In the genomic region with DNA sequence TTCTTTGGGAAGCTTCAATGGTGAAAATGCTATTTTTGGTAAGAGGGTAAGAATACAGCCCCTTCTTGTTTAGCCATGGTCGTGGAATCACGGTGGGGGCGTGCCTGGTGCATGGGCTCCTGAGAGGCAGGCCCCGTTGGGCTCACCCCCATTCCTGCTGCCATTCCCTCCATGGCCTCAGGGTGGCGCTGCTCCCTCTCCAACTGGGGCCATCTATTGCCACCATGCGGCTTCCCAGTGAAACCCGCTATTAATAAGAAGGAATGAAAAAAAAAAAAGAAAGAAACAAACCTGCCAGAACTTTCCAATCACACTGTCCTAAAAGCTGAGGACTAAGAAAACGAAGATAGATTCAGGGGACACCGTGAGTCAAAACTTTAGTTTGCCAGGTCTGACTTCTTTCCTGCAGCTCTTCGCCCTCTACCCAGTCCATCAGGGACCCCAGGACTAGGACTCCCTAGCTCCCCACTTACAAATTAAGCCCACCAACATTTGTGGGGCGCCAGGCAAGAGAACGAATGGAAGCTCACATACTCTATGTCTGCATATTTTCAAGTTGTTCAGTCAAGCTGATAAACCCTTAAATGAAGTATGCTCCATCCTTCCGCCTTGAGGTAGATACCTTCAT, we compare ENCODE assay signal across 8 cellular contexts. TPM values are rescaled to one million over a fixed set of nuclear protein-coding genes. Genes with fewer than 3 reads are reported as not detected.
A peak's percentile ranks its signal among the peaks of the same experiment; 100 is the strongest.
DNase-seq lines count a peak whose midpoint lies in the region; ATAC-seq and TF ChIP-seq lines count a peak whose summit lies in the region.

No MANE protein-coding gene starts in this region.

- H3K27me3 ChIP-seq in PC-9 (ENCODE audit: insufficient read depth, low read depth) (no peaks in the 10 kb centered on the region), neural cell (ENCODE audit: insufficient read depth, low read depth, low read length) (no peaks in the 10 kb centered on the region)

- H3F3A ChIP-seq in PC-9 (ENCODE audit: insufficient read depth, low read depth) (0 out of 2 replicates have a peak, but pooled peaks cover 4% of the 10 kb centered on the region), neural cell (ENCODE audit: insufficient read depth, low read length, poor library complexity, severe bottlenecking) (no peaks in the 10 kb centered on the region)

- no peak overlapping the region for H3K4me3 Mint-ChIP-seq in activated T-cell treated with anti-CD3 and anti-CD28 coated beads, Interleukin-2, amount 50 U/mL, for 24 hours
- H3K4me3 Mint-ChIP-seq in stimulated activated naive CD8-positive, alpha-beta T cell treated with anti-CD3 and anti-CD28 coated beads, Interleukin-15, amount 100 ng/mL, for 72 hours, result no peak overlapping the region

- H3K27ac ChIP-seq in PC-9 (no peak overlapping the region), neural cell (ENCODE audit: low read length) (no peak overlapping the region)

- H3K9ac ChIP-seq in neural cell (ENCODE audit: low read length), result no peak overlapping the region

- no peaks in the 10 kb centered on the region for H3K36me3 Mint-ChIP-seq in activated T-cell treated with anti-CD3 and anti-CD28 coated beads, Interleukin-2, amount 50 U/mL, for 24 hours (ENCODE audit: low read depth)

- H3K27ac Mint-ChIP-seq in activated T-cell treated with anti-CD3 and anti-CD28 coated beads, Interleukin-2, amount 50 U/mL, for 24 hours, result no peak overlapping the region
- peak overlapping the region in 1 of 2 donors; percentile 46 for H3K27ac Mint-ChIP-seq in stimulated activated naive CD8-positive, alpha-beta T cell treated with anti-CD3 and anti-CD28 coated beads, Interleukin-15, amount 100 ng/mL, for 72 hours

- H3K36me3 ChIP-seq in PC-9 (ENCODE audit: low read depth) (no peaks in the 10 kb centered on the region), neural cell (ENCODE audit: insufficient read depth, low read length) (no peaks in the 10 kb centered on the region)

- no peaks in the 10 kb centered on the region for H4K20me1 ChIP-seq in PC-9 (ENCODE audit: insufficient read depth)
- no peaks in the 10 kb centered on the region for H4K20me1 ChIP-seq in neural cell (ENCODE audit: insufficient read depth)

- no peaks in the 10 kb centered on the region for H3K9me2 ChIP-seq in PC-9 (ENCODE audit: insufficient read depth)
- H3K9me2 ChIP-seq in neural cell (ENCODE audit: insufficient read depth, low read length), result no peaks in the 10 kb centered on the region

- H3K4me2 ChIP-seq in PC-9 (0 out of 2 replicates have a peak overlapping the region, but pooled peaks have one; percentile 17), neural cell (ENCODE audit: low read length) (no peak overlapping the region)

- TF ChIP-seq CTCF in PC-9 (conservative IDR thresholded peaks at IDR 0.05), result peak; percentile 98
- TF ChIP-seq CTCF in neural cell (IDR thresholded peaks at IDR 0.05; ENCODE audit: poor library complexity, severe bottlenecking), result peak; percentile 68

- H3K4me3 ChIP-seq in PC-9 (no peak overlapping the region), neural cell (ENCODE audit: low read length) (no peak overlapping the region)

- peaks cover 11% of the 10 kb centered on the region for H3K4me1 Mint-ChIP-seq in activated T-cell treated with anti-CD3 and anti-CD28 coated beads, Interleukin-2, amount 50 U/mL, for 24 hours (ENCODE audit: low read depth)
- H3K4me1 Mint-ChIP-seq in stimulated activated naive CD8-positive, alpha-beta T cell treated with anti-CD3 and anti-CD28 coated beads, Interleukin-15, amount 100 ng/mL, for 72 hours, result peaks cover 17% of the 10 kb centered on the region

- CTCF ChIA-PET in PC-9 (lab: Charles Lee), result interaction anchor here (0.6 to 2.5 kb wide), 16 partner anchors 11 to 149 kb away, joined by 3 to 13 read pairs (median 4); a partner anchor contains a TSS

- intact Hi-C loops in PC-9 (cut with micrococcal nuclease; ENCODE audit: unreplicated experiment), result loop anchor here (1.0 to 5.0 kb wide), 4 partner anchors 71 to 135 kb away; no protein-coding TSS in a partner anchor

- no peak for TF ChIP-seq EP300 in neural cell (conservative IDR thresholded peaks at IDR 0.05; ENCODE audit: poor library complexity, severe bottlenecking)

- POLR2A ChIA-PET in PC-9 (lab: Charles Lee; ENCODE audit: unreplicated experiment), result interaction anchor here (0.7 kb wide), 1 partner anchor 590 kb away, joined by 3 read pairs; a partner anchor contains a TSS

- no peaks in the 10 kb centered on the region for H3K79me2 ChIP-seq in PC-9 (ENCODE audit: low read depth)
- no peaks in the 10 kb centered on the region for H3K79me2 ChIP-seq in neural cell (replicated peaks; ENCODE audit: insufficient read depth, low read length)

- H3K9me3 ChIP-seq in PC-9 (ENCODE audit: insufficient read depth, low read depth), result no peaks in the 10 kb centered on the region
- H3K9me3 ChIP-seq in neural cell (ENCODE audit: low read length), result no peaks in the 10 kb centered on the region

- TF ChIP-seq RAD21 in neural cell (conservative IDR thresholded peaks at IDR 0.05), result peak; percentile 56

- no peaks in the 10 kb centered on the region for H3K27me3 Mint-ChIP-seq in activated T-cell treated with anti-CD3 and anti-CD28 coated beads, Interleukin-2, amount 50 U/mL, for 24 hours
- peaks cover 16% of the 10 kb centered on the region for H3K27me3 Mint-ChIP-seq in stimulated activated naive CD8-positive, alpha-beta T cell treated with anti-CD3 and anti-CD28 coated beads, Interleukin-15, amount 100 ng/mL, for 72 hours

- H2AFZ ChIP-seq in PC-9 (no peak overlapping the region), neural cell (ENCODE audit: low read depth, low read length) (no peak overlapping the region)

- ATAC-seq in stimulated activated naive CD8-positive, alpha-beta T cell treated with anti-CD3 and anti-CD28 coated beads, Interleukin-15, amount 100 ng/mL, for 72 hours, result peak; percentile 92

- H3K9me3 Mint-ChIP-seq in activated T-cell treated with anti-CD3 and anti-CD28 coated beads, Interleukin-2, amount 50 U/mL, for 24 hours, result no peaks in the 10 kb centered on the region
- no peaks in the 10 kb centered on the region for H3K9me3 Mint-ChIP-seq in stimulated activated naive CD8-positive, alpha-beta T cell treated with anti-CD3 and anti-CD28 coated beads, Interleukin-15, amount 100 ng/mL, for 72 hours

- peak; percentile 59 for DNase-seq in NK-92 treated with Interleukin-12 subunit alpha and Interleukin-12 subunit beta, amount 100 ng/mL, for 24 hours (lab: John Stamatoyannopoulos, UW)
- DNase-seq in NK-92 (lab: John Stamatoyannopoulos, UW; ENCODE audit: unreplicated experiment), result no peak
- peak; percentile 81 for DNase-seq in HPDE6-E6E7 (ENCODE audit: extremely low spot score)
- DNase-seq in PC-9, result peak; percentile 57 to 90
- DNase-seq in activated T-cell treated with anti-CD3 and anti-CD28 coated beads, Interleukin-2, amount 50 U/mL, for 24 hours, result peak; percentile 93
- DNase-seq in fibroblast of gingiva (ENCODE audit: low read depth), result peak; percentile 57
- DNase-seq in stimulated activated naive CD8-positive, alpha-beta T cell treated with anti-CD3 and anti-CD28 coated beads, Interleukin-15, amount 100 ng/mL, for 72 hours, result peak; percentile 81 to 84

- H3K4me1 ChIP-seq in PC-9 (replicated peaks; ENCODE audit: insufficient read depth), result no peaks in the 10 kb centered on the region

- no TSS peak for BruUV-seq in PC-9 (replicated peaks; lab: Mats Ljungman, UMichigan)

TF ChIP-seq in neural cell, 6 proteins besides CTCF, POLR2A, EP300 and RAD21:
- TF ChIP-seq SMC3 (conservative IDR thresholded peaks at IDR 0.05; ENCODE audit: poor library complexity) (peak; percentile 58), EZH2 (IDR thresholded peaks at IDR 0.05; ENCODE audit: borderline replicate concordance, insufficient read depth, low read length, poor library complexity, severe bottlenecking) (no peak)
- TF ChIP-seq, protein P1, sequence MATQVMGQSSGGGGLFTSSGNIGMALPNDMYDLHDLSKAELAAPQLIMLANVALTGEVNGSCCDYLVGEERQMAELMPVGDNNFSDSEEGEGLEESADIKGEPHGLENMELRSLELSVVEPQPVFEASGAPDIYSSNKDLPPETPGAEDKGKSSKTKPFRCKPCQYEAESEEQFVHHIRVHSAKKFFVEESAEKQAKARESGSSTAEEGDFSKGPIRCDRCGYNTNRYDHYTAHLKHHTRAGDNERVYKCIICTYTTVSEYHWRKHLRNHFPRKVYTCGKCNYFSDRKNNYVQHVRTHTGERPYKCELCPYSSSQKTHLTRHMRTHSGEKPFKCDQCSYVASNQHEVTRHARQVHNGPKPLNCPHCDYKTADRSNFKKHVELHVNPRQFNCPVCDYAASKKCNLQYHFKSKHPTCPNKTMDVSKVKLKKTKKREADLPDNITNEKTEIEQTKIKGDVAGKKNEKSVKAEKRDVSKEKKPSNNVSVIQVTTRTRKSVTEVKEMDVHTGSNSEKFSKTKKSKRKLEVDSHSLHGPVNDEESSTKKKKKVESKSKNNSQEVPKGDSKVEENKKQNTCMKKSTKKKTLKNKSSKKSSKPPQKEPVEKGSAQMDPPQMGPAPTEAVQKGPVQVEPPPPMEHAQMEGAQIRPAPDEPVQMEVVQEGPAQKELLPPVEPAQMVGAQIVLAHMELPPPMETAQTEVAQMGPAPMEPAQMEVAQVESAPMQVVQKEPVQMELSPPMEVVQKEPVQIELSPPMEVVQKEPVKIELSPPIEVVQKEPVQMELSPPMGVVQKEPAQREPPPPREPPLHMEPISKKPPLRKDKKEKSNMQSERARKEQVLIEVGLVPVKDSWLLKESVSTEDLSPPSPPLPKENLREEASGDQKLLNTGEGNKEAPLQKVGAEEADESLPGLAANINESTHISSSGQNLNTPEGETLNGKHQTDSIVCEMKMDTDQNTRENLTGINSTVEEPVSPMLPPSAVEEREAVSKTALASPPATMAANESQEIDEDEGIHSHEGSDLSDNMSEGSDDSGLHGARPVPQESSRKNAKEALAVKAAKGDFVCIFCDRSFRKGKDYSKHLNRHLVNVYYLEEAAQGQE (IDR thresholded peaks at IDR 0.05; ENCODE audit: borderline replicate concordance), result no peak

RNA-seq across cellular contexts. Expression of a gene that starts 30.6 kb away (rescaled TPM):
- 86.8 and 148 TPM in 2 replicates for total RNA-seq in PC-9 (2021)
- 19.0 and 20.8 TPM in 2 replicates for polyA plus RNA-seq in neural cell
- 91.5 and 102 TPM in 2 replicates for polyA minus RNA-seq in neural cell
